Comparison of ENCODE assay signal across 1 cellular context in the genomic region with DNA sequence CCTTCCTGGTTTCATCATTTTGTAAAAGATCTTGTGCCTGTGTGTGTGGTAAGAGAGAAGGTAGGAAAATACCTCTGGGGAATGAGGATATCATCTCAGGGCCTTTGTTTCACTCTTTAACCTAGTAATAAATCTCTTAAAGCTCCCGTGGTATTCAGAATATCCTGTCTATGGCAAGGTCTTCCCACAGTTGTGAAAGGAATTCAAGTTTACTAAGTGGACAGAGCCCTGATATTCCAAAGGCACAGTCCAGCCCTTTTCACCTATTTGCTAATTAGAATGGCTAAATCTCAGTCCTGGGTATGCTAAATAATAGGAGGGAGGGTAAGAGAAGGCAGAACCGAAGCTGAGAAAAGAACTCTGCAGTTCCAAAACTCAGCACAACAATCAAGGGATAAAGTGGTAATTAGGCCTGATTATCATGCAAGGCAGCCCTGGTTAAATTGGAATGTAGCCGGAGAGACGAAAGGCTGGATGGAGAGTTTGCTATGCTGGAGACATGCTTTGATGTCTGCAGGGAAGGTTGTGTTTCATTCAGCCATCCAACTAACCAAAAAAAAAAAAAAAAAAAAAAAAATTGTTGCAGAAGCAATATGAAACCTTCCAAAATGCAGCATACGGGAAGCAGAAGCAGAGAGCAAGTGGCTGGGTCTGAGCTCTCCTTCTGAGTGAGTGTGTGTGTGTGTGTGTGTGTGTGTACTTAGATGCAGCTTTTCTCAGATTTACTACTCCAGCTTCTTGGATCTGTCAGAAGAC.
TF ChIP-seq lines count a peak whose summit lies in the region.

No MANE protein-coding gene starts in this region.

TF ChIP-seq in HepG2, 621 proteins besides CTCF, POLR2A, EP300 and RAD21 (continued from another document):
- 0 out of 2 replicates have a peak, but pooled peaks have one; percentile 33 for TF ChIP-seq ZNF362 (CRISPR knock-in tag; IDR thresholded peaks at IDR 0.05; ENCODE audit: borderline replicate concordance)
